8 cellular contexts compared by ENCODE assay signal in the genomic region with DNA sequence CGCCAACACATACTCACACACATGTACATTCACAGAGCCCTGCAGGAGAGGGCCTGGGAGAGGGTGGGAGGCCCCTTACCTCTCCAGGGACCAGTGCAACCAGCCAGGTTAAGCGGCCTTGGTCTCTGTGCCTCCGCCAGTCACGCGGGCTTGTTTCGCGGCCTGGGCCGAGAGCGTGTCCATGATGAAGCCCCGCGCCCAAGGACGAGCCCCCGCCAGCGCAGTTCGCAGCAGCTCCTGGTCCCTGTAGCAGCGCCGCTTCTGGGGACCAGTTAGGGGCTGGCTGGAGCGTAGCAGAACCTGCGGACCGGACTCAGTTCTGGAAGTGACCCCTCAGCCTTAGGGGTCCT. TPM values are rescaled to one million over a fixed set of nuclear protein-coding genes. Genes with fewer than 3 reads are reported as not detected.
A peak's percentile ranks its signal among the peaks of the same experiment; 100 is the strongest.
DNase-seq lines count a peak whose midpoint lies in the region; ATAC-seq, FAIRE-seq and TF ChIP-seq lines count a peak whose summit lies in the region.

No MANE protein-coding gene starts in this region.

- POLR2A ChIA-PET in OCI-LY7 (lab: Charles Lee), result interaction anchor here (0.9 to 2.0 kb wide), 2 partner anchors 11 to 16 kb away, joined by 4 to 7 read pairs; partner anchors contain the start of gene LCK

- intact Hi-C loops in OCI-LY7 (cut with micrococcal nuclease; ENCODE audit: unreplicated experiment) (no loop called here), esophagus muscularis mucosa (cut with DNase I) (no loop called here)

- no peaks in the 10 kb centered on the region for H3K79me2 ChIP-seq in OCI-LY7 (ENCODE audit: insufficient read depth, low read depth, low read length)

- ATAC-seq in HG03457 (IDR thresholded peaks at IDR 0.05; ENCODE audit: unreplicated experiment), result no peak

- H3K4me3 ChIP-seq in OCI-LY7 (ENCODE audit: low read depth, low read length, poor library complexity, severe bottlenecking), result no peak overlapping the region
- peak overlapping the region; percentile 63 to 67 (median 67) for H3K4me3 ChIP-seq in esophagus muscularis mucosa

- H3K27me3 ChIP-seq in esophagus muscularis mucosa, result no peaks in the 10 kb centered on the region

- H3K36me3 ChIP-seq in OCI-LY7 (ENCODE audit: insufficient read depth, low read length), result peaks cover 4% of the 10 kb centered on the region; the same call in 1 of the 2 replicates
- H3K36me3 ChIP-seq in esophagus muscularis mucosa, result peaks cover 0 to 4% (median 2%) of the 10 kb centered on the region in 4 donors

- DNase-seq in DMS79 (lab: John Stamatoyannopoulos, UW) (peak; percentile 64), OCI-LY7 (ENCODE audit: low spot score) (no peak), esophagus muscularis mucosa (ENCODE audit: extremely low spot score) (no peak), progenitor cell of endocrine pancreas (ENCODE audit: low spot score, unreplicated experiment) (peak; percentile 44), GM12892 (ENCODE audit: insufficient read length) (no peak), AG08396 (ENCODE audit: low spot score) (no peak), HT-29 (ENCODE audit: low spot score) (no peak)

- TF ChIP-seq POLR2A in esophagus muscularis mucosa (IDR thresholded peaks at IDR 0.05; ENCODE audit: low read depth) (no peak), GM12892 (IDR thresholded peaks at IDR 0.05; ENCODE audit: low read depth, low read length) (no peak)

- peak overlapping the region; percentile 74 for H3K4me2 ChIP-seq in OCI-LY7 (ENCODE audit: low read length)

- H3K27ac Mint-ChIP-seq in progenitor cell of endocrine pancreas, result peak overlapping the region; percentile 91

- peak overlapping the region; percentile 86; the same call in 1 of the 2 replicates for H2AFZ ChIP-seq in OCI-LY7 (ENCODE audit: low read length)

- peaks cover 14% of the 10 kb centered on the region for H3K4me1 Mint-ChIP-seq in progenitor cell of endocrine pancreas (ENCODE audit: low read depth)

- H3K9me3 Mint-ChIP-seq in progenitor cell of endocrine pancreas (ENCODE audit: low read depth), result no peaks in the 10 kb centered on the region

- H3K4me1 ChIP-seq in OCI-LY7 (ENCODE audit: insufficient read depth, low read length, poor library complexity, severe bottlenecking) (peaks cover 35% of the 10 kb centered on the region), esophagus muscularis mucosa (peaks cover 25 to 43% (median 34%) of the 10 kb centered on the region in 4 donors)

- H4K20me1 ChIP-seq in OCI-LY7 (ENCODE audit: insufficient read depth, low read length), result no peaks in the 10 kb centered on the region

- CTCF ChIA-PET in OCI-LY7 (lab: Charles Lee; ENCODE audit: unreplicated experiment), result no interaction called here

- TF ChIP-seq CTCF in OCI-LY7 (conservative IDR thresholded peaks at IDR 0.05; ENCODE audit: low read length), result no peak
- no peak for TF ChIP-seq CTCF in esophagus muscularis mucosa (IDR thresholded peaks at IDR 0.05)
- TF ChIP-seq CTCF in progenitor cell of endocrine pancreas (IDR thresholded peaks at IDR 0.05; ENCODE audit: unreplicated experiment), result no peak

- H3K9me2 ChIP-seq in OCI-LY7 (ENCODE audit: insufficient read depth, low read length), result no peaks in the 10 kb centered on the region

- peak overlapping the region; percentile 72 for H3K4me3 Mint-ChIP-seq in progenitor cell of endocrine pancreas (ENCODE audit: low read depth)

- H3K27ac ChIP-seq in OCI-LY7 (ENCODE audit: low read depth, low read length, poor library complexity, severe bottlenecking) (no peak overlapping the region), esophagus muscularis mucosa (replicated peaks in 1 of 4) (peak overlapping the region; percentile 73 to 85 (median 82))

- H3K36me3 Mint-ChIP-seq in progenitor cell of endocrine pancreas (ENCODE audit: insufficient read depth), result peaks cover 4% of the 10 kb centered on the region

- WGBS in esophagus muscularis mucosa, result 89% methylated on average over 1 of the region's 20 CpGs

- H3K9me3 ChIP-seq in OCI-LY7 (ENCODE audit: low read length), result no peaks in the 10 kb centered on the region
- no peaks in the 10 kb centered on the region for H3K9me3 ChIP-seq in esophagus muscularis mucosa

- no peak for FAIRE-seq in GM12892 (lab: Jason Lieb, UNC)

- BruUV-seq in OCI-LY7 (replicated peaks; lab: Mats Ljungman, UMichigan), result no TSS peak

- no peak for TF ChIP-seq EP300 in esophagus muscularis mucosa (IDR thresholded peaks at IDR 0.05)

- no peaks in the 10 kb centered on the region for H3K27me3 Mint-ChIP-seq in progenitor cell of endocrine pancreas

RNA-seq across cellular contexts. Expression of gene FAM167B, which starts 7.3 kb away (rescaled TPM):
- total RNA-seq in OCI-LY7 (2014; rRNA removed; shearing (Covaris generic)), result 1.1 and 1.6 TPM in 2 replicates
- total RNA-seq in OCI-LY7 (2022) (1.8 and 3.1 TPM in 2 replicates), esophagus muscularis mucosa (1 to 10 TPM in 3 of 4 donors, under 1 TPM in 1; 0.83 to 6.7 (median 4.7) TPM), progenitor cell of endocrine pancreas (3.8 and 4.4 TPM in 2 replicates)
- not detected for polyA plus RNA-seq in GM12892 (2012; ENCODE audit: missing spikeins)
- 0.29 TPM in 1 of 2 replicates, not detected in the other for total RNA-seq in HT-29 (2014; rRNA removed; shearing (Covaris generic))

RNA-seq across cellular contexts. Expression of gene LCK, which starts 11.3 kb away (rescaled TPM):
- 217 and 218 TPM in 2 replicates for total RNA-seq in OCI-LY7 (2014; rRNA removed; shearing (Covaris generic))
- total RNA-seq in OCI-LY7 (2022), result 135 and 146 TPM in 2 replicates
- 1 to 10 TPM in 2 of 4 donors, under 1 TPM in 2; 0.42 to 2.8 (median 1.1) TPM for total RNA-seq in esophagus muscularis mucosa
- 0.77 and 1.2 TPM in 2 replicates for total RNA-seq in progenitor cell of endocrine pancreas
- polyA plus RNA-seq in GM12892 (2012; ENCODE audit: missing spikeins), result 60.3 TPM
- total RNA-seq in HT-29 (2014; rRNA removed; shearing (Covaris generic)), result 0.33 and 0.76 TPM in 2 replicates

RNA-seq across cellular contexts. Expression of gene EIF3I, which starts 17.6 kb away (rescaled TPM):
- 144 and 182 TPM in 2 replicates for total RNA-seq in OCI-LY7 (2014; rRNA removed; shearing (Covaris generic))
- total RNA-seq in OCI-LY7 (2022) (193 and 207 TPM in 2 replicates), esophagus muscularis mucosa (100 to 1,000 TPM; 141 to 214 (median 167) TPM), progenitor cell of endocrine pancreas (143 and 145 TPM in 2 replicates)
- polyA plus RNA-seq in GM12892 (2012; ENCODE audit: missing spikeins), result 260 TPM
- total RNA-seq in HT-29 (2014; rRNA removed; shearing (Covaris generic)), result 331 and 332 TPM in 2 replicates

RNA-seq across cellular contexts. Expression of gene TMEM234, which starts 17.6 kb away (rescaled TPM):
- 14.9 and 17.1 TPM in 2 replicates for total RNA-seq in OCI-LY7 (2014; rRNA removed; shearing (Covaris generic))
- total RNA-seq in OCI-LY7 (2022) (17.5 and 24.5 TPM in 2 replicates), esophagus muscularis mucosa (1 to 10 TPM; 6.6 to 10.0 (median 8.2) TPM), progenitor cell of endocrine pancreas (43.2 and 49.2 TPM in 2 replicates)
- polyA plus RNA-seq in GM12892 (2012; ENCODE audit: missing spikeins), result 7.5 TPM
- total RNA-seq in HT-29 (2014; rRNA removed; shearing (Covaris generic)), result 21.7 and 25.1 TPM in 2 replicates

RNA-seq across cellular contexts. Expression of gene DCDC2B, which starts 30.9 kb away (rescaled TPM):
- total RNA-seq in OCI-LY7 (2014; rRNA removed; shearing (Covaris generic)), result 0.06 and 0.15 TPM in 2 replicates
- total RNA-seq in OCI-LY7 (2022), result 0.26 and 0.29 TPM in 2 replicates
- total RNA-seq in esophagus muscularis mucosa, result not detected
- not detected in 2 replicates for total RNA-seq in progenitor cell of endocrine pancreas
- polyA plus RNA-seq in GM12892 (2012; ENCODE audit: missing spikeins), result 0.51 TPM
- not detected in 2 replicates for total RNA-seq in HT-29 (2014; rRNA removed; shearing (Covaris generic))

Comparison
In these comparisons a context has a peak if more than half of its experiments do, and no peak if none do; other contexts are left out.
1. DNase-seq: peak in DMS79 (single experiment) and progenitor cell of endocrine pancreas (single experiment); none in OCI-LY7 (single experiment), esophagus muscularis mucosa (single experiment), GM12892 (single experiment), AG08396 (single experiment) and HT-29 (single experiment).
2. RNA of gene LCK, which starts 11.3 kb away (total RNA-seq): 135 to 218 TPM in OCI-LY7; 0.42 to 2.8 TPM in esophagus muscularis mucosa, 0.77 to 1.2 TPM in progenitor cell of endocrine pancreas and 0.33 to 0.76 TPM in HT-29; every median in the first group is over 10 times any median in the second.